ENCODE assay signal across 1 cellular context in genomic region chr9:114080773-114081440, GRCh38.
TF ChIP-seq lines count a peak whose summit lies in the region.

No MANE protein-coding gene starts in this region.

TF ChIP-seq in HepG2, 621 proteins besides CTCF, POLR2A, EP300 and RAD21 (continued from another document and continues in another):
- TF ChIP-seq ZBTB21 (CRISPR knock-in tag; IDR thresholded peaks at IDR 0.05) (no peak), ZNF326 (CRISPR knock-in tag; IDR thresholded peaks at IDR 0.05; ENCODE audit: borderline replicate concordance) (no peak), SETDB1 (CRISPR knock-in tag; IDR thresholded peaks at IDR 0.05; ENCODE audit: borderline replicate concordance) (no peak), SSRP1 (CRISPR knock-in tag; IDR thresholded peaks at IDR 0.05) (peak; percentile 25; the same call in 1 of the 2 replicates), DNMT3B (CRISPR knock-in tag; conservative IDR thresholded peaks at IDR 0.05) (0 out of 2 replicates have a peak, but pooled peaks have one; percentile 37), ZNF543 (CRISPR knock-in tag; IDR thresholded peaks at IDR 0.05) (0 out of 2 replicates have a peak, but pooled peaks have one; percentile 35), CCAR2 (optimal IDR thresholded peaks at IDR 0.05; ENCODE audit: low read depth, low read length) (no peak), SAFB2 (CRISPR knock-in tag; IDR thresholded peaks at IDR 0.05; ENCODE audit: borderline replicate concordance, low read depth) (no peak), ZNF709 (CRISPR knock-in tag; IDR thresholded peaks at IDR 0.05) (peak; percentile 58), ZZZ3 (CRISPR knock-in tag; IDR thresholded peaks at IDR 0.05; ENCODE audit: borderline replicate concordance) (no peak; the same call in 1 of the 2 replicates), SOX13 (IDR thresholded peaks at IDR 0.05) (peak; percentile 66; the same call in 1 of the 2 replicates), SOX13 (CRISPR knock-in tag; conservative IDR thresholded peaks at IDR 0.05 in 1 of 2, IDR thresholded peaks at IDR 0.05 in 1 of 2) (peak in 1 of 2 experiments; percentile 78; a peak in 2 of 4 replicates), AKAP8 (CRISPR knock-in tag; IDR thresholded peaks at IDR 0.05) (0 out of 2 replicates have a peak, but pooled peaks have one; percentile 37), ZBTB4 (CRISPR knock-in tag; IDR thresholded peaks at IDR 0.05; ENCODE audit: borderline replicate concordance) (peak; percentile 40; the same call in 1 of the 2 replicates), ZNF367 (CRISPR knock-in tag; IDR thresholded peaks at IDR 0.05; ENCODE audit: borderline replicate concordance) (0 out of 2 replicates have a peak, but pooled peaks have one; percentile 69), CBFB (CRISPR knock-in tag; IDR thresholded peaks at IDR 0.05) (no peak), ZNF230 (CRISPR knock-in tag; IDR thresholded peaks at IDR 0.05) (no peak), YEATS4 (CRISPR knock-in tag; IDR thresholded peaks at IDR 0.05; ENCODE audit: borderline replicate concordance) (no peak; the same call in none of the 2 replicates), MTA3 (CRISPR knock-in tag; IDR thresholded peaks at IDR 0.05) (no peak), ZNF484 (CRISPR knock-in tag; IDR thresholded peaks at IDR 0.05; ENCODE audit: borderline replicate concordance, low read depth) (no peak), TEAD3 (CRISPR knock-in tag; optimal IDR thresholded peaks at IDR 0.05; ENCODE audit: borderline replicate concordance) (peak; percentile 95), POLR2AphosphoS2 (IDR thresholded peaks at IDR 0.05; ENCODE audit: low read depth, low read length) (no peak; the same call in 1 of the 2 replicates), KLF15 (CRISPR knock-in tag; IDR thresholded peaks at IDR 0.05; ENCODE audit: borderline replicate concordance) (no peak), NFIB (CRISPR knock-in tag; IDR thresholded peaks at IDR 0.05; ENCODE audit: borderline replicate concordance) (no peak), JARID2 (CRISPR knock-in tag; IDR thresholded peaks at IDR 0.05; ENCODE audit: insufficient replicate concordance) (no peak), CREM (IDR thresholded peaks at IDR 0.05) (peak; percentile 86), CREM (CRISPR knock-in tag; IDR thresholded peaks at IDR 0.05) (no peak), ZFP62 (CRISPR knock-in tag; IDR thresholded peaks at IDR 0.05) (no peak), TBX2 (CRISPR knock-in tag; IDR thresholded peaks at IDR 0.05; ENCODE audit: borderline replicate concordance) (peak; percentile 91; the same call in 1 of the 2 replicates), MAZ (IDR thresholded peaks at IDR 0.05; ENCODE audit: borderline replicate concordance, low read depth, low read length) (peak; percentile 92; the same call in 1 of the 2 replicates), MAZ (CRISPR knock-in tag; IDR thresholded peaks at IDR 0.05; ENCODE audit: low read depth) (peak; percentile 85), ZNF138 (CRISPR knock-in tag; IDR thresholded peaks at IDR 0.05; ENCODE audit: low read depth) (no peak), DNMT1 (CRISPR knock-in tag; IDR thresholded peaks at IDR 0.05) (no peak), RFXAP (CRISPR knock-in tag; IDR thresholded peaks at IDR 0.05; ENCODE audit: borderline replicate concordance) (peak; percentile 27; the same call in 1 of the 2 replicates), FOSL2 (CRISPR knock-in tag; IDR thresholded peaks at IDR 0.05) (peak; percentile 35; the same call in 1 of the 2 replicates), NFIC (IDR thresholded peaks at IDR 0.05; ENCODE audit: low read length) (no peak), FOXK1 (CRISPR knock-in tag; IDR thresholded peaks at IDR 0.05; ENCODE audit: borderline replicate concordance, low read depth) (peak; percentile 67), ZNF530 (CRISPR knock-in tag; IDR thresholded peaks at IDR 0.05; ENCODE audit: low read depth) (no peak), NR3C1 (CRISPR knock-in tag; IDR thresholded peaks at IDR 0.05) (no peak)
- TF ChIP-seq, protein P1, sequence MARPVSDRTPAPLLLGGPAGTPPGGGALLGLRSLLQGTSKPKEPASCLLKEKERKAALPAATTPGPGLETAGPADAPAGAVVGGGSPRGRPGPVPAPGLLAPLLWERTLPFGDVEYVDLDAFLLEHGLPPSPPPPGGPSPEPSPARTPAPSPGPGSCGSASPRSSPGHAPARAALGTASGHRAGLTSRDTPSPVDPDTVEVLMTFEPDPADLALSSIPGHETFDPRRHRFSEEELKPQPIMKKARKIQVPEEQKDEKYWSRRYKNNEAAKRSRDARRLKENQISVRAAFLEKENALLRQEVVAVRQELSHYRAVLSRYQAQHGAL (CRISPR knock-in tag; IDR thresholded peaks at IDR 0.05; ENCODE audit: not compliant biosample characterization) = no peak
- TF ChIP-seq, protein P2, sequence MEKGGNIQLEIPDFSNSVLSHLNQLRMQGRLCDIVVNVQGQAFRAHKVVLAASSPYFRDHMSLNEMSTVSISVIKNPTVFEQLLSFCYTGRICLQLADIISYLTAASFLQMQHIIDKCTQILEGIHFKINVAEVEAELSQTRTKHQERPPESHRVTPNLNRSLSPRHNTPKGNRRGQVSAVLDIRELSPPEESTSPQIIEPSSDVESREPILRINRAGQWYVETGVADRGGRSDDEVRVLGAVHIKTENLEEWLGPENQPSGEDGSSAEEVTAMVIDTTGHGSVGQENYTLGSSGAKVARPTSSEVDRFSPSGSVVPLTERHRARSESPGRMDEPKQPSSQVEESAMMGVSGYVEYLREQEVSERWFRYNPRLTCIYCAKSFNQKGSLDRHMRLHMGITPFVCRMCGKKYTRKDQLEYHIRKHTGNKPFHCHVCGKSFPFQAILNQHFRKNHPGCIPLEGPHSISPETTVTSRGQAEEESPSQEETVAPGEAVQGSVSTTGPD (CRISPR knock-in tag; IDR thresholded peaks at IDR 0.05) = 0 out of 2 replicates have a peak, but pooled peaks have one; percentile 27
- TF ChIP-seq, protein P3, sequence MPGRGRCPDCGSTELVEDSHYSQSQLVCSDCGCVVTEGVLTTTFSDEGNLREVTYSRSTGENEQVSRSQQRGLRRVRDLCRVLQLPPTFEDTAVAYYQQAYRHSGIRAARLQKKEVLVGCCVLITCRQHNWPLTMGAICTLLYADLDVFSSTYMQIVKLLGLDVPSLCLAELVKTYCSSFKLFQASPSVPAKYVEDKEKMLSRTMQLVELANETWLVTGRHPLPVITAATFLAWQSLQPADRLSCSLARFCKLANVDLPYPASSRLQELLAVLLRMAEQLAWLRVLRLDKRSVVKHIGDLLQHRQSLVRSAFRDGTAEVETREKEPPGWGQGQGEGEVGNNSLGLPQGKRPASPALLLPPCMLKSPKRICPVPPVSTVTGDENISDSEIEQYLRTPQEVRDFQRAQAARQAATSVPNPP (CRISPR knock-in tag; IDR thresholded peaks at IDR 0.05) = no peak; the same call in 1 of the 2 replicates
- TF ChIP-seq, protein P4, sequence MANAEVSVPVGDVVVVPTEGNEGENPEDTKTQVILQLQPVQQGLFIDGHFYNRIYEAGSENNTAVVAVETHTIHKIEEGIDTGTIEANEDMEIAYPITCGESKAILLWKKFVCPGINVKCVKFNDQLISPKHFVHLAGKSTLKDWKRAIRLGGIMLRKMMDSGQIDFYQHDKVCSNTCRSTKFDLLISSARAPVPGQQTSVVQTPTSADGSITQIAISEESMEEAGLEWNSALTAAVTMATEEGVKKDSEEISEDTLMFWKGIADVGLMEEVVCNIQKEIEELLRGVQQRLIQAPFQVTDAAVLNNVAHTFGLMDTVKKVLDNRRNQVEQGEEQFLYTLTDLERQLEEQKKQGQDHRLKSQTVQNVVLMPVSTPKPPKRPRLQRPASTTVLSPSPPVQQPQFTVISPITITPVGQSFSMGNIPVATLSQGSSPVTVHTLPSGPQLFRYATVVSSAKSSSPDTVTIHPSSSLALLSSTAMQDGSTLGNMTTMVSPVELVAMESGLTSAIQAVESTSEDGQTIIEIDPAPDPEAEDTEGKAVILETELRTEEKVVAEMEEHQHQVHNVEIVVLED (CRISPR knock-in tag; IDR thresholded peaks at IDR 0.05; ENCODE audit: borderline replicate concordance) = no peak
- TF ChIP-seq, protein P5, sequence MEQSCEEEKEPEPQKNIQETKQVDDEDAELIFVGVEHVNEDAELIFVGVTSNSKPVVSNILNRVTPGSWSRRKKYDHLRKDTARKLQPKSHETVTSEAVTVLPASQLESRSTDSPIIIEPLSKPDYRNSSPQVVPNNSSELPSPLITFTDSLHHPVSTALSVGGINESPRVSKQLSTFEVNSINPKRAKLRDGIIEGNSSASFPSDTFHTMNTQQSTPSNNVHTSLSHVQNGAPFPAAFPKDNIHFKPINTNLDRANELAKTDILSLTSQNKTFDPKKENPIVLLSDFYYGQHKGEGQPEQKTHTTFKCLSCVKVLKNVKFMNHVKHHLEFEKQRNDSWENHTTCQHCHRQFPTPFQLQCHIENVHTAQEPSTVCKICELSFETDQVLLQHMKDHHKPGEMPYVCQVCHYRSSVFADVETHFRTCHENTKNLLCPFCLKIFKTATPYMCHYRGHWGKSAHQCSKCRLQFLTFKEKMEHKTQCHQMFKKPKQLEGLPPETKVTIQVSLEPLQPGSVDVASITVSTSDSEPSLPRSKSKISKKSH (CRISPR knock-in tag; IDR thresholded peaks at IDR 0.05; ENCODE audit: borderline replicate concordance) = peak; percentile 73; the same call in 1 of the 2 replicates
- TF ChIP-seq, protein P6, sequence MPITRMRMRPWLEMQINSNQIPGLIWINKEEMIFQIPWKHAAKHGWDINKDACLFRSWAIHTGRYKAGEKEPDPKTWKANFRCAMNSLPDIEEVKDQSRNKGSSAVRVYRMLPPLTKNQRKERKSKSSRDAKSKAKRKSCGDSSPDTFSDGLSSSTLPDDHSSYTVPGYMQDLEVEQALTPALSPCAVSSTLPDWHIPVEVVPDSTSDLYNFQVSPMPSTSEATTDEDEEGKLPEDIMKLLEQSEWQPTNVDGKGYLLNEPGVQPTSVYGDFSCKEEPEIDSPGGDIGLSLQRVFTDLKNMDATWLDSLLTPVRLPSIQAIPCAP (CRISPR knock-in tag; IDR thresholded peaks at IDR 0.05; ENCODE audit: low read depth) = no peak
- TF ChIP-seq, protein P7, sequence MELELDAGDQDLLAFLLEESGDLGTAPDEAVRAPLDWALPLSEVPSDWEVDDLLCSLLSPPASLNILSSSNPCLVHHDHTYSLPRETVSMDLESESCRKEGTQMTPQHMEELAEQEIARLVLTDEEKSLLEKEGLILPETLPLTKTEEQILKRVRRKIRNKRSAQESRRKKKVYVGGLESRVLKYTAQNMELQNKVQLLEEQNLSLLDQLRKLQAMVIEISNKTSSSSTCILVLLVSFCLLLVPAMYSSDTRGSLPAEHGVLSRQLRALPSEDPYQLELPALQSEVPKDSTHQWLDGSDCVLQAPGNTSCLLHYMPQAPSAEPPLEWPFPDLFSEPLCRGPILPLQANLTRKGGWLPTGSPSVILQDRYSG (CRISPR knock-in tag; IDR thresholded peaks at IDR 0.05) = no peak
- TF ChIP-seq, protein P8, sequence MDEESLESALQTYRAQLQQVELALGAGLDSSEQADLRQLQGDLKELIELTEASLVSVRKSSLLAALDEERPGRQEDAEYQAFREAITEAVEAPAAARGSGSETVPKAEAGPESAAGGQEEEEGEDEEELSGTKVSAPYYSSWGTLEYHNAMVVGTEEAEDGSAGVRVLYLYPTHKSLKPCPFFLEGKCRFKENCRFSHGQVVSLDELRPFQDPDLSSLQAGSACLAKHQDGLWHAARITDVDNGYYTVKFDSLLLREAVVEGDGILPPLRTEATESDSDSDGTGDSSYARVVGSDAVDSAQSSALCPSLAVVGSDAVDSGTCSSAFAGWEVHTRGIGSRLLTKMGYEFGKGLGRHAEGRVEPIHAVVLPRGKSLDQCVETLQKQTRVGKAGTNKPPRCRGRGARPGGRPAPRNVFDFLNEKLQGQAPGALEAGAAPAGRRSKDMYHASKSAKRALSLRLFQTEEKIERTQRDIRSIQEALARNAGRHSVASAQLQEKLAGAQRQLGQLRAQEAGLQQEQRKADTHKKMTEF (CRISPR knock-in tag; IDR thresholded peaks at IDR 0.05) = peak; percentile 85
- TF ChIP-seq, protein P9, sequence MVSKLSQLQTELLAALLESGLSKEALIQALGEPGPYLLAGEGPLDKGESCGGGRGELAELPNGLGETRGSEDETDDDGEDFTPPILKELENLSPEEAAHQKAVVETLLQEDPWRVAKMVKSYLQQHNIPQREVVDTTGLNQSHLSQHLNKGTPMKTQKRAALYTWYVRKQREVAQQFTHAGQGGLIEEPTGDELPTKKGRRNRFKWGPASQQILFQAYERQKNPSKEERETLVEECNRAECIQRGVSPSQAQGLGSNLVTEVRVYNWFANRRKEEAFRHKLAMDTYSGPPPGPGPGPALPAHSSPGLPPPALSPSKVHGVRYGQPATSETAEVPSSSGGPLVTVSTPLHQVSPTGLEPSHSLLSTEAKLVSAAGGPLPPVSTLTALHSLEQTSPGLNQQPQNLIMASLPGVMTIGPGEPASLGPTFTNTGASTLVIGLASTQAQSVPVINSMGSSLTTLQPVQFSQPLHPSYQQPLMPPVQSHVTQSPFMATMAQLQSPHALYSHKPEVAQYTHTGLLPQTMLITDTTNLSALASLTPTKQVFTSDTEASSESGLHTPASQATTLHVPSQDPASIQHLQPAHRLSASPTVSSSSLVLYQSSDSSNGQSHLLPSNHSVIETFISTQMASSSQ (IDR thresholded peaks at IDR 0.05; ENCODE audit: low read depth) = peak; percentile 100
- TF ChIP-seq, protein P9 (CRISPR knock-in tag; IDR thresholded peaks at IDR 0.05; ENCODE audit: borderline replicate concordance) = peak; percentile 100
